Comparison of ENCODE assay signal across 10 cellular contexts in the genomic region with DNA sequence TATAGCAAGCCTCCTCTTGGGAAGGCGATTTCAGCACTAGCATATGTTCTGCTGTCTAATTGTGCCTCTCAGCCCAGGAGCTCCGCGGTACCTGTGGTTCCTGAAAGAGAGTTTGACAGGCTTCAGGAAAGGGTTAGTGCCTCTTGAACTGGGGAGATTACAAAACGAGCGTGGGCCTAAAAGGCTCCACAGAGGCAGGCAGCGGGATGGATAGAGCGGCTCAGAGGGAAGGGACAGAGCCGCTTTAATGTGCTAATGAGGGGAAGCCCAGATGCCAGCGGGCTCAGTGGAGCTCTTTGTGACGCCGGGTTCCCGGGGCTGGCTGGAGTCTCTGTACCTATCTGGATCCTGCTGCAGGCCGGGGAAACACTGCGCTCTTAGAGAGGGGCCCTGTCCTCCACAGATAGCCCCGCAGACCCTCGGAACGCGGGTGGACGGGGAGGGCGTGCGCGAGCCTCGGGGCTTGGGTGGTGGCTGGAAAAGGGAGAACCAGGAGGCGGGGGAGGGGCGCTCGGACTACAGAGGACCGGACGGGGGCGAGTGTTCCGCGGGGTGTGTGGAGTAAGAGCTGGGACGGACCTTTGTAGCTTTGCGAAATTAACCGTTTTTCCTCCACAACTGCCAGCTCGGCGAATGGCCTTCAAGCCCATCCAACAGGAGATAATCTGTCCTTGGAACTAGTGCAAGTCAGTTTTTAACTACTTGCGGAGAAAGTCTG. TPM values are rescaled to one million over a fixed set of nuclear protein-coding genes. Genes with fewer than 3 reads are reported as not detected.
DNase-seq lines count a peak whose midpoint lies in the region; ATAC-seq, FAIRE-seq and TF ChIP-seq lines count a peak whose summit lies in the region.
"Had no signal": no experiment of that assay in that cellular context is flagged by ENCODE, and none has a peak within 500 bp of the region (broad histone marks: within the 10 kb centered on the region; RNA-seq: fewer than 3 reads in every experiment).

No MANE protein-coding gene starts in this region.

- TF ChIP-seq POLR2A in IMR-90 (IDR thresholded peaks at IDR 0.05; ENCODE audit: low read depth, low read length) (no peak), spleen (IDR thresholded peaks at IDR 0.05) (no peak), H54 (IDR thresholded peaks at IDR 0.05; ENCODE audit: low read depth, low read length) (no peak)

- H3K56ac ChIP-seq in IMR-90 (ENCODE audit: extremely low read depth, insufficient read depth, low read length), result no peak overlapping the region

- no peaks in the 10 kb centered on the region for H4K20me1 ChIP-seq in IMR-90 (ENCODE audit: insufficient read depth, low read length)

- H3K27ac ChIP-seq in IMR-90 (ENCODE audit: insufficient read depth, low read length) (no peak overlapping the region), spleen (no peak overlapping the region)

- no peaks in the 10 kb centered on the region for H3K4me1 ChIP-seq in IMR-90 (ENCODE audit: control insufficient read depth, insufficient read depth, low read length)
- H3K4me1 ChIP-seq in spleen, result peaks cover 0 to 11% (median 0%) of the 10 kb centered on the region in 6 donors

- FAIRE-seq in H54 (lab: Jason Lieb, UNC), result no peak

- dilution Hi-C loops in IMR-90 (cut with HindIII; ENCODE audit: low sequenced_read_pairs, unreplicated experiment), result no loop called here

- DNase-seq in IMR-90 (no peak), amygdala (lab: John Stamatoyannopoulos, UW) (peak in 51 of 56 donors; percentile 12 to 79 (median 53)), islet precursor cell (peak; percentile 82), spleen (peak; percentile 75), H54 (ENCODE audit: insufficient read length, low spot score) (no peak), epidermal melanocyte (ENCODE audit: insufficient read length, low spot score) (no peak)
- DNase-seq in activated CD8-positive, alpha-beta memory T cell treated with anti-CD3 and anti-CD28 coated beads, Interleukin-2, amount 50 U/mL, for 4 hours, result no peak
- no peak for DNase-seq in activated CD8-positive, alpha-beta memory T cell treated with anti-CD3 and anti-CD28 coated beads for 24 hours
- DNase-seq: foreskin fibroblast had no signal

- TF ChIP-seq RAD21 in IMR-90 (IDR thresholded peaks at IDR 0.05; ENCODE audit: low read length), result no peak

- H4K5ac ChIP-seq in IMR-90 (ENCODE audit: low read depth, low read length), result no peak overlapping the region

- 2% methylated on average over 8 of the region's 37 CpGs; no CpG with 5 or more reads in 1 of the 2 experiments for WGBS in IMR-90 (ENCODE audit: extremely low coverage in 2 of 2, insufficient read length in 1 of 2), 2 experiments
- 3 to 7% (median 5%) methylated on average over 36 to 37 of the region's 37 CpGs for whole genome bisulfite sequencing in spleen, 5 donors

- H2AK9ac ChIP-seq in IMR-90 (replicated peaks; ENCODE audit: low read depth, low read length, poor library complexity), result peak overlapping the region; percentile 20

- H3K14ac ChIP-seq in IMR-90 (replicated peaks; ENCODE audit: low read depth, low read length), result no peak overlapping the region

- POLR2A ChIA-PET in IMR-90 (lab: Charles Lee; ENCODE audit: unreplicated experiment), result no interaction called here

- no peak overlapping the region for H4K91ac ChIP-seq in IMR-90 (ENCODE audit: insufficient read depth, low read depth, low read length)

- no peak for ATAC-seq in IMR-90 (ENCODE audit: low read depth)

- H3K18ac ChIP-seq in IMR-90 (ENCODE audit: low read depth, low read length), result no peak overlapping the region

- in situ Hi-C loops in IMR-90 (cut with MboI; ENCODE audit: low sequenced_read_pairs), result no loop called here

- no peak overlapping the region for H2BK20ac ChIP-seq in IMR-90 (ENCODE audit: low read depth, low read length)

- H3K36me3 ChIP-seq in IMR-90 (ENCODE audit: control insufficient read depth, insufficient read depth, low read length) (no peaks in the 10 kb centered on the region), spleen (no peaks in the 10 kb centered on the region)

- H2BK5ac ChIP-seq in IMR-90 (ENCODE audit: low read depth, low read length, poor library complexity, severe bottlenecking), result no peak overlapping the region

- peak overlapping the region; percentile 28; the same call in 1 of the 2 replicates for H3K4me2 ChIP-seq in IMR-90 (ENCODE audit: low read depth, low read length)

- intact Hi-C loops in IMR-90 (cut with micrococcal nuclease), result no loop called here
- intact Hi-C loops in spleen (cut with DNase I; ENCODE audit: low total_unique reads), result no loop called here

- no TSS peak for BruUV-seq in IMR-90 (replicated peaks; lab: Mats Ljungman, UMichigan)

- H2BK120ac ChIP-seq in IMR-90 (ENCODE audit: low read depth, low read length), result no peak overlapping the region

- H2BK15ac ChIP-seq in IMR-90 (ENCODE audit: low read depth, low read length), result no peak overlapping the region

- TF ChIP-seq CTCF in IMR-90 (conservative IDR thresholded peaks at IDR 0.05; ENCODE audit: low read depth, low read length), result no peak
- no peak for TF ChIP-seq CTCF in spleen (IDR thresholded peaks at IDR 0.05 in 8 of 11, conservative IDR thresholded peaks at IDR 0.05 in 3 of 11)

- H3K79me1 ChIP-seq in IMR-90 (ENCODE audit: low read depth in 1 of 2, low read length in 2 of 2), result no peaks in the 10 kb centered on the region

- no peak overlapping the region for H3K9ac ChIP-seq in IMR-90 (ENCODE audit: low read depth, low read length)

- no peak overlapping the region for H3K4me3 ChIP-seq in IMR-90 (ENCODE audit: insufficient read depth, low read depth, low read length)
- H3K4me3 ChIP-seq in spleen, result peak overlapping the region in 4 of 8 donors; percentile 5 to 51 (median 22)

- no peaks in the 10 kb centered on the region for H3K9me1 ChIP-seq in IMR-90 (ENCODE audit: insufficient read depth, low read length)

- no peak overlapping the region for H4K8ac ChIP-seq in IMR-90 (ENCODE audit: low read depth in 2 of 2, low read length in 2 of 2)

- CTCF ChIA-PET in IMR-90 (lab: Yijun Ruan, JAX), result interaction anchor here (1.0 to 1.2 kb wide), 2 partner anchors 10 to 33 kb away, joined by 3 to 4 read pairs; no protein-coding TSS in a partner anchor

- H2AK5ac ChIP-seq in IMR-90 (ENCODE audit: low read depth, low read length), result no peak overlapping the region

- peak overlapping the region; percentile 65 for H2AFZ ChIP-seq in IMR-90 (replicated peaks; ENCODE audit: low read length, poor library complexity)

- H3K27me3 ChIP-seq in IMR-90 (ENCODE audit: control insufficient read depth, insufficient read depth, low read length), result peaks cover 3% of the 10 kb centered on the region
- peaks cover 0 to 63% (median 10%) of the 10 kb centered on the region in 7 donors for H3K27me3 ChIP-seq in spleen (replicated peaks in 1 of 7)

- no peaks in the 10 kb centered on the region for H3K9me3 ChIP-seq in IMR-90 (ENCODE audit: control insufficient read depth, insufficient read depth, low read length)
- H3K9me3 ChIP-seq in spleen, result no peaks in the 10 kb centered on the region

- H3K4ac ChIP-seq in IMR-90 (ENCODE audit: low read depth, low read length), result no peak overlapping the region

- no peak overlapping the region for H3K23ac ChIP-seq in IMR-90 (ENCODE audit: low read depth, low read length)

TF ChIP-seq in IMR-90, 13 proteins besides CTCF, POLR2A, EP300 and RAD21:
- TF ChIP-seq CHD1 (IDR thresholded peaks at IDR 0.05; ENCODE audit: low read depth, low read length), result no peak
- TF ChIP-seq, protein P1, sequence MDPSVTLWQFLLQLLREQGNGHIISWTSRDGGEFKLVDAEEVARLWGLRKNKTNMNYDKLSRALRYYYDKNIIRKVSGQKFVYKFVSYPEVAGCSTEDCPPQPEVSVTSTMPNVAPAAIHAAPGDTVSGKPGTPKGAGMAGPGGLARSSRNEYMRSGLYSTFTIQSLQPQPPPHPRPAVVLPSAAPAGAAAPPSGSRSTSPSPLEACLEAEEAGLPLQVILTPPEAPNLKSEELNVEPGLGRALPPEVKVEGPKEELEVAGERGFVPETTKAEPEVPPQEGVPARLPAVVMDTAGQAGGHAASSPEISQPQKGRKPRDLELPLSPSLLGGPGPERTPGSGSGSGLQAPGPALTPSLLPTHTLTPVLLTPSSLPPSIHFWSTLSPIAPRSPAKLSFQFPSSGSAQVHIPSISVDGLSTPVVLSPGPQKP (IDR thresholded peaks at IDR 0.05; ENCODE audit: borderline replicate concordance, low read depth, low read length), result no peak
- TF ChIP-seq NFE2L2 (IDR thresholded peaks at IDR 0.05; ENCODE audit: low read depth, low read length), result no peak
- TF ChIP-seq BHLHE40 (IDR thresholded peaks at IDR 0.05; ENCODE audit: low read depth, low read length), result no peak
- no peak for TF ChIP-seq RFX5 (IDR thresholded peaks at IDR 0.05; ENCODE audit: low read depth, low read length)
- TF ChIP-seq CEBPB (IDR thresholded peaks at IDR 0.05; ENCODE audit: low read depth, low read length), result no peak
- TF ChIP-seq MXI1 (IDR thresholded peaks at IDR 0.05; ENCODE audit: borderline replicate concordance, low read depth, low read length), result no peak
- TF ChIP-seq, protein P2, sequence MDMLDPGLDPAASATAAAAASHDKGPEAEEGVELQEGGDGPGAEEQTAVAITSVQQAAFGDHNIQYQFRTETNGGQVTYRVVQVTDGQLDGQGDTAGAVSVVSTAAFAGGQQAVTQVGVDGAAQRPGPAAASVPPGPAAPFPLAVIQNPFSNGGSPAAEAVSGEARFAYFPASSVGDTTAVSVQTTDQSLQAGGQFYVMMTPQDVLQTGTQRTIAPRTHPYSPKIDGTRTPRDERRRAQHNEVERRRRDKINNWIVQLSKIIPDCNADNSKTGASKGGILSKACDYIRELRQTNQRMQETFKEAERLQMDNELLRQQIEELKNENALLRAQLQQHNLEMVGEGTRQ (IDR thresholded peaks at IDR 0.05; ENCODE audit: low read depth, low read length), result no peak
- TF ChIP-seq RCOR1 (IDR thresholded peaks at IDR 0.05; ENCODE audit: insufficient replicate concordance, low read length), result no peak
- no peak for TF ChIP-seq FOS (IDR thresholded peaks at IDR 0.05; ENCODE audit: low read depth, low read length)
- TF ChIP-seq MAZ (IDR thresholded peaks at IDR 0.05; ENCODE audit: borderline replicate concordance, low read depth, low read length), result no peak

RNA-seq across cellular contexts. Expression of a gene that starts 12.9 kb away (rescaled TPM):
- not detected in 2 replicates for total RNA-seq in IMR-90 (2012; rRNA removed)
- polyA plus RNA-seq in IMR-90 (2012; rRNA removed), result not detected in 2 replicates
- 0.01 TPM in 1 of 2 replicates, not detected in the other for polyA plus RNA-seq in IMR-90 (2012; cell fraction: cytosol; rRNA removed)
- not detected in 2 replicates for polyA plus RNA-seq in IMR-90 (2012; cell fraction: nucleus; rRNA removed; ENCODE audit: low replicate concordance)
- total RNA-seq in spleen, result 1 to 10 TPM; 1.2 to 4.0 (median 2.6) TPM
- polyA plus RNA-seq in spleen, result under 1 TPM; 0.13 to 0.70 (median 0.41) TPM
- total RNA-seq: activated CD8-positive, alpha-beta memory T cell treated with anti-CD3 and anti-CD28 coated beads for 36 hours had no signal

Comparison
In these comparisons a context has a peak if more than half of its experiments do, and no peak if none do; other contexts are left out.
1. DNase-seq: peak in amygdala (51 of 56), islet precursor cell (single experiment) and spleen (single experiment); none in IMR-90 (single experiment), activated CD8-positive, alpha-beta memory T cell treated with anti-CD3 and anti-CD28 coated beads, Interleukin-2, amount 50 U/mL, for 4 hours (single experiment), activated CD8-positive, alpha-beta memory T cell treated with anti-CD3 and anti-CD28 coated beads for 24 hours (single experiment), H54 (single experiment) and epidermal melanocyte (single experiment).